Comparison of ENCODE assay signal across 19 cellular contexts in genomic region chr10:46548781-46549090, GRCh38. TPM values are rescaled to one million over a fixed set of nuclear protein-coding genes. Genes with fewer than 3 reads are reported as not detected.
"Had no signal": no experiment of that assay in that cellular context is flagged by ENCODE, and none has a peak within 500 bp of the region (broad histone marks: within the 10 kb centered on the region; RNA-seq: fewer than 3 reads in every experiment).

No MANE protein-coding gene starts in this region.

- H3K4me1 Mint-ChIP-seq: memory B cell; natural killer cell; stimulated activated naive B cell treated with anti-CD40 and anti-IgM and Interleukin-4, amounts not matched to agents 10 μg/mL and 1 μg/mL and 100 μg/mL, for 72 hours had no signal

- H3K27me3 ChIP-seq: body of pancreas, colonic mucosa, uterus had no signal

- FAIRE-seq: kidney had no signal

- H3K4me3 Mint-ChIP-seq: activated CD4-positive, alpha-beta memory T cell treated with anti-CD3 and anti-CD28 coated beads for 36 hours; activated naive CD8-positive, alpha-beta T cell; activated T-helper 1 cell treated with anti-CD3 and anti-CD28 coated beads, Interleukin-12 subunit alpha, Interleukin-12 subunit beta, Interleukin-2, Interleukin-4 antibody, amounts not matched to agents 30 ng/mL and 10 ng/mL and 1 ng/mL, durations not matched to agents 14 hours and 24 hours and 36 hours; memory B cell; natural killer cell; stimulated activated naive B cell treated with anti-CD40 and anti-IgM and Interleukin-4, amounts not matched to agents 10 μg/mL and 1 μg/mL and 100 μg/mL, for 72 hours had no signal

- H3K9me3 Mint-ChIP-seq: activated CD4-positive, alpha-beta memory T cell treated with anti-CD3 and anti-CD28 coated beads for 36 hours; activated T-helper 1 cell treated with anti-CD3 and anti-CD28 coated beads, Interleukin-12 subunit alpha, Interleukin-12 subunit beta, Interleukin-2, Interleukin-4 antibody, amounts not matched to agents 30 ng/mL and 10 ng/mL and 1 ng/mL, durations not matched to agents 14 hours and 24 hours and 36 hours; memory B cell; natural killer cell; stimulated activated naive B cell treated with anti-CD40 and anti-IgM and Interleukin-4, amounts not matched to agents 10 μg/mL and 1 μg/mL and 100 μg/mL, for 72 hours had no signal

- H3K9me3 ChIP-seq: body of pancreas, colonic mucosa, left lung, prostate gland, tibial artery, uterus had no signal

- H3K36me3 ChIP-seq: colonic mucosa, prostate gland, tibial artery, uterus had no signal

- H3K27ac Mint-ChIP-seq: activated CD4-positive, alpha-beta memory T cell treated with anti-CD3 and anti-CD28 coated beads for 36 hours; activated naive CD8-positive, alpha-beta T cell; activated T-helper 1 cell treated with anti-CD3 and anti-CD28 coated beads, Interleukin-12 subunit alpha, Interleukin-12 subunit beta, Interleukin-2, Interleukin-4 antibody, amounts not matched to agents 30 ng/mL and 10 ng/mL and 1 ng/mL, durations not matched to agents 14 hours and 24 hours and 36 hours; memory B cell; natural killer cell; stimulated activated naive B cell treated with anti-CD40 and anti-IgM and Interleukin-4, amounts not matched to agents 10 μg/mL and 1 μg/mL and 100 μg/mL, for 72 hours had no signal

- DNase-seq: activated CD4-positive, alpha-beta memory T cell treated with anti-CD3 and anti-CD28 coated beads for 36 hours; activated CD4-positive, CD25-positive, alpha-beta regulatory T cell treated with anti-CD3 and anti-CD28 coated beads, Interleukin-2, amount 50 U/mL, for 72 hours; amniotic stem cell; occipital lobe; stimulated activated naive B cell treated with anti-CD40 and anti-IgM and Interleukin-4, amounts not matched to agents 10 μg/mL and 1 μg/mL and 100 μg/mL, for 72 hours had no signal

- H3K4me3 ChIP-seq: body of pancreas, colonic mucosa, left lung, prostate gland, SK-N-MC, tibial artery, uterus had no signal

- H3K27ac ChIP-seq: body of pancreas, colonic mucosa, left lung, prostate gland, SK-N-MC, tibial artery, uterus had no signal

- H3K36me3 Mint-ChIP-seq: activated CD4-positive, alpha-beta memory T cell treated with anti-CD3 and anti-CD28 coated beads for 36 hours; activated naive CD8-positive, alpha-beta T cell; memory B cell; natural killer cell; stimulated activated naive B cell treated with anti-CD40 and anti-IgM and Interleukin-4, amounts not matched to agents 10 μg/mL and 1 μg/mL and 100 μg/mL, for 72 hours had no signal

- H3K4me1 ChIP-seq: body of pancreas, left lung, uterus had no signal

RNA-seq across cellular contexts. Expression of gene GPRIN2, which starts 7.7 kb away (rescaled TPM):
- total RNA-seq: activated CD4-positive, alpha-beta memory T cell treated with anti-CD3 and anti-CD28 coated beads for 36 hours; activated T-helper 1 cell treated with anti-CD3 and anti-CD28 coated beads, Interleukin-12 subunit alpha, Interleukin-12 subunit beta, Interleukin-2, Interleukin-4 antibody, amounts not matched to agents 30 ng/mL and 10 ng/mL and 1 ng/mL, durations not matched to agents 14 hours and 24 hours and 36 hours; natural killer cell; right cardiac atrium; subcutaneous adipose tissue had no signal
- polyA plus RNA-seq: right cardiac atrium had no signal
